Comparison of ENCODE assay signal across 10 cellular contexts in genomic region chr12:9742665-9743064, GRCh38. TPM values are rescaled to one million over a fixed set of nuclear protein-coding genes. Genes with fewer than 3 reads are reported as not detected.
DNase-seq lines count a peak whose midpoint lies in the region; ATAC-seq and TF ChIP-seq lines count a peak whose summit lies in the region.
"Had no signal": no experiment of that assay in that cellular context is flagged by ENCODE, and none has a peak within 500 bp of the region (broad histone marks: within the 10 kb centered on the region; RNA-seq: fewer than 3 reads in every experiment).

No MANE protein-coding gene starts in this region.

- DNase-seq in activated effector memory CD4-positive, alpha-beta T cell treated with anti-CD3 and anti-CD28 coated beads, Interleukin-2, amount 50 U/mL, for 16 hours: peak; percentile 74
- no peak for DNase-seq in nephron progenitor cell
- DNase-seq in SJCRH30: no peak
- no peak for DNase-seq in SHP77 (lab: John Stamatoyannopoulos, UW)
- DNase-seq in NCI-H1930 (lab: John Stamatoyannopoulos, UW): no peak
- DNase-seq in psoas muscle: no peak
- DNase-seq: NCI-H1092 treated with DMSO at 0.1 percent for 48 hours, SHP77 treated with DMSO at 0.1 percent for 48 hours had no signal

- H3K4me3 Mint-ChIP-seq in nephron progenitor cell: no peak overlapping the region

- peaks cover 3% of the 10 kb centered on the region for H3K27me3 Mint-ChIP-seq in nephron progenitor cell (ENCODE audit: low read depth, poor library complexity)

- peak; percentile 43 for ATAC-seq in GM19035 (IDR thresholded peaks at IDR 0.05; ENCODE audit: unreplicated experiment)
- peak; percentile 39 for ATAC-seq in HG03432 (IDR thresholded peaks at IDR 0.05; ENCODE audit: unreplicated experiment)
- no peak for ATAC-seq in psoas muscle

- H3K27ac ChIP-seq in SJCRH30 (no peak overlapping the region), psoas muscle (no peak overlapping the region)

- H3K4me1 ChIP-seq in SJCRH30 (no peaks in the 10 kb centered on the region), psoas muscle (no peaks in the 10 kb centered on the region)

- no peaks in the 10 kb centered on the region for H3K36me3 ChIP-seq in SJCRH30
- no peaks in the 10 kb centered on the region for H3K36me3 ChIP-seq in psoas muscle (ENCODE audit: insufficient read depth in 1 of 2, low read depth in 1 of 2)

- H3K9me3 Mint-ChIP-seq in nephron progenitor cell: peaks cover 15% of the 10 kb centered on the region

- H3K9me3 ChIP-seq in SJCRH30 (replicated peaks): no peaks in the 10 kb centered on the region
- H3K9me3 ChIP-seq in psoas muscle: no peaks in the 10 kb centered on the region

- 40 to 45% (median 40%) methylated on average over 5 of the region's 5 CpGs for WGBS in psoas muscle, 3 donors

- peak overlapping the region; percentile 18 for H3K27ac Mint-ChIP-seq in nephron progenitor cell

- H3K36me3 Mint-ChIP-seq in nephron progenitor cell (ENCODE audit: low read depth): peaks cover 5% of the 10 kb centered on the region

- H3K27me3 ChIP-seq in SJCRH30: 0 out of 2 replicates have a peak, but pooled peaks cover 3% of the 10 kb centered on the region
- H3K27me3 ChIP-seq in psoas muscle (ENCODE audit: insufficient read depth in 3 of 3, low read length in 2 of 3): no peaks in the 10 kb centered on the region

- no peak overlapping the region for H3K4me3 ChIP-seq in SJCRH30
- H3K4me3 ChIP-seq in psoas muscle: no peak overlapping the region

- TF ChIP-seq CTCF in nephron progenitor cell (IDR thresholded peaks at IDR 0.05) (no peak), psoas muscle (IDR thresholded peaks at IDR 0.05) (no peak)

- intact Hi-C loops in psoas muscle (cut with DNase I): no loop called here

- peaks cover 34% of the 10 kb centered on the region for H3K4me1 Mint-ChIP-seq in nephron progenitor cell

RNA-seq across cellular contexts. Expression of gene CLECL1, which starts 9.8 kb away (rescaled TPM):
- not detected in 2 replicates for total RNA-seq in SJCRH30 (2014; rRNA removed; shearing (Covaris generic))
- under 1 TPM in 1 of 4 donors, not detected in 3; 0.42 TPM for total RNA-seq in psoas muscle
- under 1 TPM in 2 of 3 donors, not detected in 1; 0.10 to 0.28 TPM for polyA plus RNA-seq in psoas muscle

RNA-seq across cellular contexts. Expression of gene CD69, which starts 18.0 kb away (rescaled TPM):
- not detected in 2 replicates for total RNA-seq in SJCRH30 (2014; rRNA removed; shearing (Covaris generic))
- under 1 TPM; 0.22 to 0.82 (median 0.57) TPM for total RNA-seq in psoas muscle
- polyA plus RNA-seq in psoas muscle: 1 to 10 TPM in 1 of 3 donors, under 1 TPM in 2; 0.13 to 1.1 (median 0.14) TPM

Comparison
In these comparisons a context has a peak if more than half of its experiments do, and no peak if none do; other contexts are left out.
1. ATAC-seq: peak in GM19035 (single experiment) and HG03432 (single experiment); none in psoas muscle (0 of 4).